In genomic region chr11:63811522-63811921, GRCh38 we compare ENCODE assay signal across 16 cellular contexts. TPM values are rescaled to one million over a fixed set of nuclear protein-coding genes. Genes with fewer than 3 reads are reported as not detected.
DNase-seq lines count a peak whose midpoint lies in the region; ATAC-seq and TF ChIP-seq lines count a peak whose summit lies in the region.
"Had no signal": no experiment of that assay in that cellular context is flagged by ENCODE, and none has a peak within 500 bp of the region (broad histone marks: within the 10 kb centered on the region; RNA-seq: fewer than 3 reads in every experiment).

No MANE protein-coding gene starts in this region.

- peak overlapping the region; percentile 65 to 86 (median 80) for H3K4me3 Mint-ChIP-seq in CD4-positive, CD25-positive, alpha-beta regulatory T cell
- peak overlapping the region; percentile 72 for H3K4me3 Mint-ChIP-seq in Caco-2 (ENCODE audit: unreplicated experiment)
- H3K4me3 Mint-ChIP-seq in immature natural killer cell, result peak overlapping the region; percentile 44 to 83 (median 80)

- no peak for ATAC-seq in CD4-positive, CD25-positive, alpha-beta regulatory T cell (ENCODE audit: low read depth in 2 of 2)
- no peak for ATAC-seq in PC-3
- ATAC-seq: heart right ventricle had no signal

- POLR2A ChIA-PET in Caco-2 (lab: Charles Lee), result interaction anchor here (0.6 kb wide), 1 partner anchor 15 kb away, joined by 3 read pairs; no protein-coding TSS in a partner anchor
- POLR2A ChIA-PET in PC-3 (lab: Charles Lee; ENCODE audit: unreplicated experiment), result no interaction called here

- 0 out of 2 replicates have a peak overlapping the region, but pooled peaks have one; percentile 9 for H3K4me2 ChIP-seq in PC-3 (ENCODE audit: low read length)

- peaks cover 7 to 31% (median 18%) of the 10 kb centered on the region in 4 donors for H3K4me1 Mint-ChIP-seq in CD4-positive, CD25-positive, alpha-beta regulatory T cell
- H3K4me1 Mint-ChIP-seq in Caco-2 (ENCODE audit: low read depth, unreplicated experiment) (peaks cover 30% of the 10 kb centered on the region), immature natural killer cell (peaks cover 26 to 33% of the 10 kb centered on the region in 2 donors)

- H3F3A ChIP-seq in PC-3 (ENCODE audit: low read length, unreplicated experiment), result no peaks in the 10 kb centered on the region

- no peak overlapping the region for H3K27ac Mint-ChIP-seq in CD4-positive, CD25-positive, alpha-beta regulatory T cell
- H3K27ac Mint-ChIP-seq in Caco-2 (ENCODE audit: unreplicated experiment) (no peak overlapping the region), immature natural killer cell (no peak overlapping the region)
- H3K27ac Mint-ChIP-seq: activated T-helper 2 cell treated with anti-CD3 and anti-CD28 coated beads, Interferon-gamma antibody, Interleukin-2, Interleukin-4, amounts not matched to agents 10 μg/mL and 5 μg/mL and 100 μg/mL, durations not matched to agents 14 hours and 24 hours and 36 hours; memory B cell had no signal

- DNase-seq in CD4-positive, CD25-positive, alpha-beta regulatory T cell, result no peak
- DNase-seq in Caco-2, result no peak
- DNase-seq in PC-3, result no peak
- no peak for DNase-seq in immature natural killer cell
- DNase-seq in activated CD8-positive, alpha-beta memory T cell treated with anti-CD3 and anti-CD28 coated beads for 24 hours, result no peak
- DNase-seq in NCI-H526 treated with DMSO at 0.1 percent for 48 hours (lab: John Stamatoyannopoulos, UW), result no peak
- no peak for DNase-seq in NCI-H1105 (lab: John Stamatoyannopoulos, UW)
- DNase-seq: AML-193, cerebellar nuclear complex, heart right ventricle, MG63, NCI-H1694, testis had no signal

- H3K9me2 ChIP-seq in PC-3 (replicated peaks; ENCODE audit: low read length), result no peaks in the 10 kb centered on the region

- no peak overlapping the region for H2AFZ ChIP-seq in PC-3 (ENCODE audit: low read length)

- H3K27me3 ChIP-seq in CD4-positive, CD25-positive, alpha-beta regulatory T cell (ENCODE audit: control insufficient read depth, insufficient read depth, low read length), result no peaks in the 10 kb centered on the region
- H3K27me3 ChIP-seq in Caco-2 (replicated peaks; ENCODE audit: control insufficient read depth, insufficient read depth, low read length) (no peaks in the 10 kb centered on the region), PC-3 (ENCODE audit: low read length) (no peaks in the 10 kb centered on the region)
- H3K27me3 ChIP-seq: heart right ventricle, MG63, testis had no signal

- no peaks in the 10 kb centered on the region for H3K27me3 Mint-ChIP-seq in CD4-positive, CD25-positive, alpha-beta regulatory T cell
- no peaks in the 10 kb centered on the region for H3K27me3 Mint-ChIP-seq in Caco-2 (ENCODE audit: insufficient read depth, unreplicated experiment)
- peaks cover 0 to 3% (median 1%) of the 10 kb centered on the region in 3 donors for H3K27me3 Mint-ChIP-seq in immature natural killer cell (ENCODE audit: low read depth in 3 of 3)
- H3K27me3 Mint-ChIP-seq: memory B cell had no signal

- H3K27ac ChIP-seq in CD4-positive, CD25-positive, alpha-beta regulatory T cell (ENCODE audit: insufficient read depth, low read length, poor library complexity, severe bottlenecking), result no peak overlapping the region
- no peak overlapping the region for H3K27ac ChIP-seq in PC-3 (ENCODE audit: low read length)
- H3K27ac ChIP-seq: heart right ventricle, neutrophil, testis had no signal

- peaks cover 26% of the 10 kb centered on the region for H3K4me1 ChIP-seq in CD4-positive, CD25-positive, alpha-beta regulatory T cell (ENCODE audit: control insufficient read depth, insufficient read depth, low read length, poor library complexity, severe bottlenecking)
- peaks cover 7% of the 10 kb centered on the region; the same call in 1 of the 2 replicates for H3K4me1 ChIP-seq in Caco-2
- peaks cover 17% of the 10 kb centered on the region for H3K4me1 ChIP-seq in PC-3 (ENCODE audit: insufficient read depth, low read length)

- H3K36me3 Mint-ChIP-seq in CD4-positive, CD25-positive, alpha-beta regulatory T cell, result peaks cover 5% of the 10 kb centered on the region
- peaks cover 19% of the 10 kb centered on the region for H3K36me3 Mint-ChIP-seq in Caco-2 (ENCODE audit: insufficient read depth, unreplicated experiment)
- H3K36me3 Mint-ChIP-seq in immature natural killer cell, result no peaks in the 10 kb centered on the region

- H3K9me3 Mint-ChIP-seq in CD4-positive, CD25-positive, alpha-beta regulatory T cell, result no peaks in the 10 kb centered on the region
- H3K9me3 Mint-ChIP-seq in Caco-2 (ENCODE audit: unreplicated experiment) (no peaks in the 10 kb centered on the region), immature natural killer cell (no peaks in the 10 kb centered on the region)
- H3K9me3 Mint-ChIP-seq: activated T-helper 2 cell treated with anti-CD3 and anti-CD28 coated beads, Interferon-gamma antibody, Interleukin-2, Interleukin-4, amounts not matched to agents 10 μg/mL and 5 μg/mL and 100 μg/mL, durations not matched to agents 14 hours and 24 hours and 36 hours; memory B cell had no signal

- TF ChIP-seq CTCF in Caco-2 (IDR thresholded peaks at IDR 0.05; ENCODE audit: insufficient read depth in 1 of 2, low read depth in 1 of 2, low read length in 1 of 2, severe bottlenecking in 1 of 2, unreplicated experiment in 1 of 2), result no peak
- no peak for TF ChIP-seq CTCF in PC-3 (conservative IDR thresholded peaks at IDR 0.05; ENCODE audit: low read depth, low read length)

- H3K36me3 ChIP-seq in CD4-positive, CD25-positive, alpha-beta regulatory T cell (ENCODE audit: control insufficient read depth, insufficient read depth, low read length), result peaks cover 5% of the 10 kb centered on the region
- H3K36me3 ChIP-seq in Caco-2 (ENCODE audit: control insufficient read depth, insufficient read depth, low read length) (no peaks in the 10 kb centered on the region; the same call in 1 of the 2 replicates), PC-3 (ENCODE audit: low read depth, low read length) (peaks cover 5% of the 10 kb centered on the region; the same call in 1 of the 2 replicates)
- H3K36me3 ChIP-seq: neutrophil had no signal

- peaks cover 31% of the 10 kb centered on the region for H3K79me2 ChIP-seq in PC-3 (ENCODE audit: low read length)

- no peak overlapping the region for H3K9ac ChIP-seq in PC-3 (ENCODE audit: low read length)

- H3K4me3 ChIP-seq in CD4-positive, CD25-positive, alpha-beta regulatory T cell (ENCODE audit: low read depth, low read length), result no peak overlapping the region
- H3K4me3 ChIP-seq in Caco-2 (ENCODE audit: low read depth, low read length) (no peak overlapping the region), PC-3 (ENCODE audit: low read length) (no peak overlapping the region)
- H3K4me3 ChIP-seq: heart right ventricle, MG63, testis had no signal

- H3K9me3 ChIP-seq in CD4-positive, CD25-positive, alpha-beta regulatory T cell (ENCODE audit: control insufficient read depth in 2 of 2, low read length in 2 of 2), result no peaks in the 10 kb centered on the region
- H3K9me3 ChIP-seq in Caco-2 (no peaks in the 10 kb centered on the region), PC-3 (ENCODE audit: low read length) (no peaks in the 10 kb centered on the region)
- H3K9me3 ChIP-seq: heart right ventricle, MG63, neutrophil, testis had no signal

- H4K20me1 ChIP-seq in PC-3 (ENCODE audit: low read length), result peaks cover 26% of the 10 kb centered on the region

- CTCF ChIA-PET in Caco-2 (lab: Charles Lee), result no interaction called here
- CTCF ChIA-PET in PC-3 (lab: Charles Lee), result no interaction called here

- BruUV-seq in Caco-2 (replicated peaks; lab: Mats Ljungman, UMichigan) (no TSS peak), PC-3 (replicated peaks; lab: Mats Ljungman, UMichigan) (no TSS peak)

- intact Hi-C loops in Caco-2 (cut with micrococcal nuclease; ENCODE audit: unreplicated experiment) (no loop called here), PC-3 (cut with micrococcal nuclease) (no loop called here)

RNA-seq across cellular contexts. Expression of gene SPINDOC, which starts 1.7 kb away (rescaled TPM):
- total RNA-seq in CD4-positive, CD25-positive, alpha-beta regulatory T cell, result 11.1 TPM
- under 1 TPM; 0.41 to 1.00 (median 0.58) TPM for polyA plus RNA-seq in CD4-positive, CD25-positive, alpha-beta regulatory T cell
- 71.2 and 72.1 TPM in 2 replicates for total RNA-seq in Caco-2 (2022)
- total RNA-seq in PC-3 (2014; rRNA removed), result 61.5 and 67.2 TPM in 2 replicates
- 1 to 10 TPM in 2 of 3 donors, under 1 TPM in 1; 0.36 to 2.3 (median 1.2) TPM for polyA plus RNA-seq in immature natural killer cell

RNA-seq across cellular contexts. Expression of gene MARK2, which starts 27.4 kb away (rescaled TPM):
- 66.6 TPM for total RNA-seq in CD4-positive, CD25-positive, alpha-beta regulatory T cell
- 10 to 100 TPM; 29.3 to 39.9 (median 36.4) TPM for polyA plus RNA-seq in CD4-positive, CD25-positive, alpha-beta regulatory T cell
- total RNA-seq in Caco-2 (2022) (63.5 and 64.5 TPM in 2 replicates), PC-3 (2014; rRNA removed) (60.1 and 66.5 TPM in 2 replicates)
- polyA plus RNA-seq in immature natural killer cell, result 10 to 100 TPM; 28.6 to 73.8 (median 31.6) TPM

RNA-seq across cellular contexts. Expression of gene ZFTA, which starts 42.9 kb away (rescaled TPM):
- total RNA-seq in CD4-positive, CD25-positive, alpha-beta regulatory T cell, result 2.2 TPM
- under 1 TPM in 3 of 4 donors, not detected in 1; 0.07 to 0.13 (median 0.08) TPM for polyA plus RNA-seq in CD4-positive, CD25-positive, alpha-beta regulatory T cell
- total RNA-seq in Caco-2 (2022), result 30.8 and 31.0 TPM in 2 replicates
- total RNA-seq in PC-3 (2014; rRNA removed), result 15.1 and 29.5 TPM in 2 replicates
- under 1 TPM in 2 of 3 donors, not detected in 1; 0.11 to 0.12 TPM for polyA plus RNA-seq in immature natural killer cell
